17 cellular contexts compared by ENCODE assay signal in genomic region chr1:108583757-108584156, GRCh38. TPM values are rescaled to one million over a fixed set of nuclear protein-coding genes. Genes with fewer than 3 reads are reported as not detected.
DNase-seq lines count a peak whose midpoint lies in the region; ATAC-seq, FAIRE-seq and TF ChIP-seq lines count a peak whose summit lies in the region.
"Had no signal": no experiment of that assay in that cellular context is flagged by ENCODE, and none has a peak within 500 bp of the region (broad histone marks: within the 10 kb centered on the region; RNA-seq: fewer than 3 reads in every experiment).

No MANE protein-coding gene starts in this region.

- no peak for TF ChIP-seq EP300 in HepG2 (IDR thresholded peaks at IDR 0.05; ENCODE audit: low read depth in 2 of 2, low read length in 2 of 2)
- TF ChIP-seq EP300 in HepG2 (CRISPR knock-in tag; IDR thresholded peaks at IDR 0.05; ENCODE audit: borderline replicate concordance): no peak

- peaks cover 6% of the 10 kb centered on the region for H3K36me3 Mint-ChIP-seq in progenitor cell of endocrine pancreas (ENCODE audit: insufficient read depth)

- H3K79me2 ChIP-seq in DOHH2 (ENCODE audit: control insufficient read depth, low read length) (peaks cover 24% of the 10 kb centered on the region), HepG2 (ENCODE audit: insufficient read depth, low read length) (no peaks in the 10 kb centered on the region)

- H3K9ac ChIP-seq in adipocyte (ENCODE audit: low read length) (no peak overlapping the region), HepG2 (ENCODE audit: insufficient read depth, low read depth, low read length) (no peak overlapping the region)

- no peak for TF ChIP-seq RAD21 in HepG2 (CRISPR knock-in tag; IDR thresholded peaks at IDR 0.05)

- H4K20me1 ChIP-seq in DOHH2 (ENCODE audit: control insufficient read depth, insufficient read depth, low read depth, low read length) (no peaks in the 10 kb centered on the region), HepG2 (ENCODE audit: insufficient read depth, low read length) (no peaks in the 10 kb centered on the region)

- no peak overlapping the region for H3K4me3 Mint-ChIP-seq in progenitor cell of endocrine pancreas (ENCODE audit: low read depth)
- H3K4me3 Mint-ChIP-seq: activated CD8-positive, alpha-beta memory T cell treated with anti-CD3 and anti-CD28 coated beads, Interleukin-2, amount 10 ng/mL, durations not matched to agents 7 days and 5 days; activated naive CD4-positive, alpha-beta T cell treated with anti-CD3 and anti-CD28 coated beads, Interleukin-2, amount 50 U/mL, for 24 hours had no signal

- in situ Hi-C loops in HepG2 (cut with HindIII; ENCODE audit: extremely low pct_ligation_motif_present, low pct_unique_long_range_greater_than_20kb): no loop called here

- TF ChIP-seq CTCF in 22Rv1 (IDR thresholded peaks at IDR 0.05) (no peak), DOHH2 (IDR thresholded peaks at IDR 0.05; ENCODE audit: low read depth, low read length, poor library complexity, severe bottlenecking) (no peak), HepG2 (CRISPR knock-in tag; IDR thresholded peaks at IDR 0.05) (no peak), coronary artery (IDR thresholded peaks at IDR 0.05) (no peak), progenitor cell of endocrine pancreas (IDR thresholded peaks at IDR 0.05; ENCODE audit: unreplicated experiment) (no peak)

- CTCF ChIA-PET in HepG2 (lab: Yijun Ruan, JAX; ENCODE audit: low intra/inter-chr PET ratio, low total read pairs): no interaction called here

- H3K27me3 Mint-ChIP-seq in progenitor cell of endocrine pancreas: no peaks in the 10 kb centered on the region
- H3K27me3 Mint-ChIP-seq: activated CD8-positive, alpha-beta memory T cell treated with anti-CD3 and anti-CD28 coated beads, Interleukin-2, amount 10 ng/mL, durations not matched to agents 7 days and 5 days; activated naive CD4-positive, alpha-beta T cell treated with anti-CD3 and anti-CD28 coated beads, Interleukin-2, amount 50 U/mL, for 24 hours had no signal

- no peaks in the 10 kb centered on the region for H3F3A ChIP-seq in DOHH2 (ENCODE audit: control insufficient read depth, insufficient read depth)

- TF ChIP-seq POLR2A in HepG2 (IDR thresholded peaks at IDR 0.05; ENCODE audit: insufficient read depth in 1 of 2, low read depth in 2 of 2, low read length in 2 of 2): no peak

- H3K4me2 ChIP-seq in DOHH2 (ENCODE audit: low read length): peak overlapping the region; percentile 48
- peak overlapping the region; percentile 36; the same call in 1 of the 2 replicates for H3K4me2 ChIP-seq in HepG2 (ENCODE audit: low read depth, low read length)

- ATAC-seq in HepG2: no peak
- ATAC-seq: activated CD8-positive, alpha-beta memory T cell treated with anti-CD3 and anti-CD28 coated beads, Interleukin-2, amount 10 ng/mL, durations not matched to agents 7 days and 5 days had no signal

- no peak overlapping the region for H3K27ac Mint-ChIP-seq in progenitor cell of endocrine pancreas
- H3K27ac Mint-ChIP-seq: activated CD8-positive, alpha-beta memory T cell treated with anti-CD3 and anti-CD28 coated beads, Interleukin-2, amount 10 ng/mL, durations not matched to agents 7 days and 5 days; activated naive CD4-positive, alpha-beta T cell treated with anti-CD3 and anti-CD28 coated beads, Interleukin-2, amount 50 U/mL, for 24 hours had no signal

- H3K9me3 Mint-ChIP-seq in progenitor cell of endocrine pancreas (ENCODE audit: low read depth): peaks cover 15% of the 10 kb centered on the region
- H3K9me3 Mint-ChIP-seq: activated naive CD4-positive, alpha-beta T cell treated with anti-CD3 and anti-CD28 coated beads, Interleukin-2, amount 50 U/mL, for 24 hours had no signal

- no TSS peak for BruUV-seq in HepG2 (replicated peaks; lab: Mats Ljungman, UMichigan)

- H3K36me3 ChIP-seq in DOHH2 (ENCODE audit: control insufficient read depth, low read length): no peaks in the 10 kb centered on the region
- no peaks in the 10 kb centered on the region for H3K36me3 ChIP-seq in adipocyte (ENCODE audit: control insufficient read depth, insufficient read depth, low read length, severe bottlenecking)
- H3K36me3 ChIP-seq in HepG2 (replicated peaks in 1 of 2; ENCODE audit: control insufficient read depth in 1 of 2, insufficient read depth in 2 of 2, low read length in 2 of 2): no peaks in the 10 kb centered on the region
- H3K36me3 ChIP-seq: BE2C had no signal

- 41% methylated on average over 4 of the region's 4 CpGs for WGBS in HepG2 (ENCODE audit: low lambda C conversion rate)

- H2AFZ ChIP-seq in HepG2 (ENCODE audit: low read length): no peak overlapping the region

- DNase-seq in adipocyte (ENCODE audit: low read depth) (no peak), HepG2 (ENCODE audit: low spot score) (no peak), coronary artery (ENCODE audit: low spot score) (no peak), progenitor cell of endocrine pancreas (ENCODE audit: low spot score, unreplicated experiment) (no peak), NCI-H1436 (lab: John Stamatoyannopoulos, UW) (no peak)
- no peak for DNase-seq in stimulated activated naive CD4-positive, alpha-beta T cell (lab: John Stamatoyannopoulos, UW)
- DNase-seq: activated CD8-positive, alpha-beta memory T cell treated with anti-CD3 and anti-CD28 coated beads, Interleukin-2, amount 10 ng/mL, durations not matched to agents 7 days and 5 days; BE2C; NCI-H526 treated with DMSO at 0.1 percent for 48 hours; posterior cingulate gyrus; SHP77 treated with DMSO at 0.1 percent for 48 hours; stimulated activated CD4-positive, alpha-beta T cell treated with anti-CD3 and anti-CD28 coated beads, Interleukin-2, amount 100 ng/mL, for 24 hours had no signal

- POLR2A ChIA-PET in HepG2 (lab: Yijun Ruan, JAX): no interaction called here

- H3K4me3 ChIP-seq in DOHH2 (ENCODE audit: low read length) (no peak overlapping the region), adipocyte (ENCODE audit: low read length) (peak overlapping the region; percentile 2), HepG2 (replicated peaks in 1 of 3; ENCODE audit: insufficient read depth in 1 of 3, low read depth in 2 of 3, low read length in 3 of 3) (no peak overlapping the region), coronary artery (no peak overlapping the region)

- H3K9me3 ChIP-seq in DOHH2 (ENCODE audit: control insufficient read depth, insufficient read depth, low read length) (peaks cover 13% of the 10 kb centered on the region), adipocyte (ENCODE audit: control insufficient read depth, low read length) (peaks cover 9% of the 10 kb centered on the region), HepG2 (ENCODE audit: low read length) (peaks cover 11% of the 10 kb centered on the region; the same call in 1 of the 2 replicates)
- H3K9me3 ChIP-seq: BE2C had no signal

- H3K4me1 Mint-ChIP-seq in progenitor cell of endocrine pancreas (ENCODE audit: low read depth): peaks cover 13% of the 10 kb centered on the region

- intact Hi-C loops in HepG2 (cut with micrococcal nuclease; ENCODE audit: unreplicated experiment): loop anchor here (2.0 kb wide), 1 partner anchor 13 kb away; no protein-coding TSS in a partner anchor

- H3K4me1 ChIP-seq in DOHH2 (ENCODE audit: control insufficient read depth, low read length) (peaks cover 30% of the 10 kb centered on the region), adipocyte (ENCODE audit: control insufficient read depth, insufficient read depth, low read length) (peaks cover 32% of the 10 kb centered on the region), HepG2 (ENCODE audit: insufficient read depth, low read length) (peaks cover 14% of the 10 kb centered on the region)
- H3K4me1 ChIP-seq: BE2C had no signal

- H3K27me3 ChIP-seq in DOHH2 (ENCODE audit: control insufficient read depth, low read length) (no peaks in the 10 kb centered on the region), adipocyte (replicated peaks; ENCODE audit: control insufficient read depth, insufficient read depth, low read length) (no peaks in the 10 kb centered on the region), HepG2 (ENCODE audit: control insufficient read depth in 1 of 2, insufficient read depth in 2 of 2, low read length in 2 of 2) (no peaks in the 10 kb centered on the region)

- H3K27ac ChIP-seq in 22Rv1 (peak overlapping the region; percentile 30; the same call in 1 of the 2 replicates), DOHH2 (ENCODE audit: low read depth, low read length) (no peak overlapping the region), HepG2 (ENCODE audit: extremely low read length, insufficient read depth, low read length) (no peak overlapping the region), coronary artery (no peak overlapping the region)

- FAIRE-seq in HepG2 (lab: Jason Lieb, UNC): no peak
- FAIRE-seq: G401.6, GM18507 had no signal

- H3K9me2 ChIP-seq in DOHH2 (replicated peaks; ENCODE audit: control insufficient read depth, low read length): no peaks in the 10 kb centered on the region

TF ChIP-seq in HepG2, 621 proteins besides CTCF, POLR2A, EP300 and RAD21 (continues in another document):
- TF ChIP-seq ZEB1 (IDR thresholded peaks at IDR 0.05; ENCODE audit: insufficient replicate concordance, low read depth): no peak
- TF ChIP-seq POLR2AphosphoS2 (IDR thresholded peaks at IDR 0.05; ENCODE audit: low read depth, low read length): no peak
- no peak for TF ChIP-seq ZNF225 (CRISPR knock-in tag; IDR thresholded peaks at IDR 0.05)
- no peak for TF ChIP-seq SRSF1 (optimal IDR thresholded peaks at IDR 0.05; ENCODE audit: low read depth, low read length)

RNA-seq across cellular contexts. Expression of gene EEIG2, which starts 23.9 kb away (rescaled TPM):
- total RNA-seq in HepG2 (2016; rRNA removed; fragmentation: Illumina TruSeq; extraction: Trizol) (3.2 and 5.7 TPM in 2 replicates), progenitor cell of endocrine pancreas (6.8 and 7.8 TPM in 2 replicates)
- total RNA-seq in HepG2 (2016; cell fraction: cytosol; rRNA removed; fragmentation: Illumina TruSeq; extraction: Trizol; ENCODE audit: low read depth): 0.35 and 0.40 TPM in 2 replicates
- total RNA-seq in HepG2 (2016; cell fraction: insoluble cytoplasmic fraction; rRNA removed; fragmentation: Illumina TruSeq; extraction: Trizol): 3.6 and 5.4 TPM in 2 replicates
- total RNA-seq in HepG2 (2016; cell fraction: membrane; rRNA removed; fragmentation: Illumina TruSeq; extraction: Trizol): 2.8 and 3.5 TPM in 2 replicates
- total RNA-seq in HepG2 (2016; cell fraction: nucleus; rRNA removed; fragmentation: Illumina TruSeq; extraction: Trizol): 2.2 and 2.5 TPM in 2 replicates
- 0.81 and 0.90 TPM in 2 replicates for polyA plus RNA-seq in HepG2 (2011; rRNA removed)
- polyA plus RNA-seq in HepG2 (2011; cell fraction: cytosol; rRNA removed): 0.40 and 0.67 TPM in 2 replicates
- polyA plus RNA-seq in HepG2 (2011; cell fraction: nucleus; rRNA removed): 0.54 and 0.63 TPM in 2 replicates
- polyA plus RNA-seq in HepG2 (2012): 1.0 and 1.2 TPM in 2 replicates
- 0.14 and 0.17 TPM in 2 replicates for polyA plus RNA-seq in HepG2 (2016; cell fraction: cytosol; fragmentation: Illumina TruSeq; extraction: Trizol; ENCODE audit: low read depth)
- 3.7 and 4.0 TPM in 2 replicates for polyA plus RNA-seq in HepG2 (2016; cell fraction: insoluble cytoplasmic fraction; fragmentation: Illumina TruSeq; extraction: Trizol; ENCODE audit: low read depth)
- 1.2 TPM in 2 replicates for polyA plus RNA-seq in HepG2 (2016; cell fraction: membrane; fragmentation: Illumina TruSeq; extraction: Trizol; ENCODE audit: low read depth)
- 2.1 and 2.5 TPM in 2 replicates for polyA plus RNA-seq in HepG2 (2016; cell fraction: nucleus; fragmentation: Illumina TruSeq; extraction: Trizol; ENCODE audit: insufficient read depth, low read depth)
- polyA minus RNA-seq in HepG2 (2011; rRNA and poly(A)+ RNA removed; ENCODE audit: low replicate concordance): 0.74 and 69.9 TPM in 2 replicates
- 1.3 and 1.5 TPM in 2 replicates for polyA minus RNA-seq in HepG2 (2011; cell fraction: cytosol; rRNA and poly(A)+ RNA removed)
- polyA minus RNA-seq in HepG2 (2011; cell fraction: nucleus; rRNA and poly(A)+ RNA removed): 1.7 and 1.9 TPM in 2 replicates
